8 cellular contexts compared by ENCODE assay signal in genomic region chrX:3519384-3519783, GRCh38.
DNase-seq lines count a peak whose midpoint lies in the region; ATAC-seq and TF ChIP-seq lines count a peak whose summit lies in the region.
"Not testable (repeated sequence)": the region's sequence is repeated elsewhere in the genome, so short reads cannot be mapped to it uniquely, and the experiment has no call there.

No MANE protein-coding gene starts in this region.

- in situ Hi-C loops in IMR-90 (cut with MboI; ENCODE audit: low sequenced_read_pairs): not testable (repeated sequence)

- not testable (repeated sequence) for H2AFZ ChIP-seq in ACC112 (ENCODE audit: low read length, unreplicated experiment); osteoblast (ENCODE audit: low read length)
- peak overlapping the region; percentile 67 for H2AFZ ChIP-seq in IMR-90 (replicated peaks; ENCODE audit: low read length, poor library complexity)

- H4K91ac ChIP-seq in IMR-90 (ENCODE audit: insufficient read depth, low read depth, low read length): peak overlapping the region; percentile 52

- not testable (repeated sequence) for H3K79me1 ChIP-seq in IMR-90 (ENCODE audit: low read depth in 1 of 2, low read length in 2 of 2)

- H3K79me2 ChIP-seq in ACC112 (ENCODE audit: control insufficient read depth, insufficient read depth, low read length, unreplicated experiment); osteoblast (ENCODE audit: insufficient read depth, low read length): not testable (repeated sequence)

- peak overlapping the region; percentile 50; the same call in 1 of the 2 replicates for H3K14ac ChIP-seq in IMR-90 (replicated peaks; ENCODE audit: low read depth, low read length)

- DNase-seq in IMR-90 (peak; percentile 68), adrenal gland (peak in 6 of 7 donors; percentile 11 to 44 (median 30)), cardiac fibroblast (ENCODE audit: low read depth in 2 of 2) (peak; percentile 40 to 62), fibroblast of the aortic adventitia (ENCODE audit: low read depth) (peak; percentile 67), osteoblast (ENCODE audit: insufficient read length, low spot score, missing footprints) (peak; percentile 1)
- DNase-seq in RWPE1 (ENCODE audit: low spot score): not testable (repeated sequence)

- peak overlapping the region; percentile 57 for H3K4me3 ChIP-seq in ACC112 (ENCODE audit: low read depth, low read length)
- not testable (repeated sequence) for H3K4me3 ChIP-seq in IMR-90 (ENCODE audit: insufficient read depth, low read depth, low read length); adrenal gland; cardiac fibroblast (replicated peaks in 1 of 2; ENCODE audit: low read depth in 2 of 2, low read length in 2 of 2); fibroblast of the aortic adventitia (ENCODE audit: low read depth, low read length)
- H3K4me3 ChIP-seq in osteoblast (ENCODE audit: insufficient read depth, low read length): peak overlapping the region; percentile 42

- WGBS in IMR-90 (ENCODE audit: extremely low coverage in 2 of 2, insufficient read length in 1 of 2), 2 experiments: 80% methylated on average over 1 of the region's 8 CpGs; no CpG with 5 or more reads in 1 of the 2 experiments
- 65 to 76% (median 71%) methylated on average over 3 to 8 of the region's 8 CpGs for WGBS in adrenal gland, 4 donors

- TF ChIP-seq CTCF in IMR-90 (conservative IDR thresholded peaks at IDR 0.05; ENCODE audit: low read depth, low read length); RWPE1 (conservative IDR thresholded peaks at IDR 0.05; ENCODE audit: low read depth); adrenal gland (IDR thresholded peaks at IDR 0.05); cardiac fibroblast (IDR thresholded peaks at IDR 0.05; ENCODE audit: low read depth, low read length); fibroblast of the aortic adventitia (IDR thresholded peaks at IDR 0.05; ENCODE audit: insufficient read depth, low read length); osteoblast (IDR thresholded peaks at IDR 0.05; ENCODE audit: extremely low read depth, low read depth, low read length): not testable (repeated sequence)

- H3K56ac ChIP-seq in IMR-90 (ENCODE audit: extremely low read depth, insufficient read depth, low read length): peak overlapping the region; percentile 59; the same call in 1 of the 2 replicates

- H3K27me3 ChIP-seq in ACC112 (ENCODE audit: insufficient read depth, low read length); IMR-90 (ENCODE audit: control insufficient read depth, insufficient read depth, low read length); adrenal gland; osteoblast (ENCODE audit: insufficient read depth, low read length): not testable (repeated sequence)

- not testable (repeated sequence) for H3K9me3 ChIP-seq in ES-I3 (ENCODE audit: control insufficient read depth, insufficient read depth, low read length); IMR-90 (ENCODE audit: control insufficient read depth, insufficient read depth, low read length); adrenal gland (replicated peaks in 1 of 3); osteoblast (ENCODE audit: low read depth, low read length)

- peak; percentile 18 for ATAC-seq in IMR-90 (ENCODE audit: low read depth)

- peak overlapping the region; percentile 84 for H3K27ac ChIP-seq in ACC112 (ENCODE audit: low read depth, low read length)
- peak overlapping the region; percentile 99 for H3K27ac ChIP-seq in IMR-90 (ENCODE audit: insufficient read depth, low read length)
- H3K27ac ChIP-seq in RWPE1: peak overlapping the region; percentile 21; the same call in 1 of the 2 replicates
- H3K27ac ChIP-seq in adrenal gland: peak overlapping the region in 1 of 5 donors; percentile 78
- peak overlapping the region; percentile 99 for H3K27ac ChIP-seq in osteoblast (ENCODE audit: low read depth, low read length)

- not testable (repeated sequence) for TF ChIP-seq RAD21 in IMR-90 (IDR thresholded peaks at IDR 0.05; ENCODE audit: low read length)

- intact Hi-C loops in IMR-90 (cut with micrococcal nuclease); adrenal gland (cut with DNase I): not testable (repeated sequence)

- dilution Hi-C loops in IMR-90 (cut with HindIII; ENCODE audit: low sequenced_read_pairs, unreplicated experiment): not testable (repeated sequence)

- H2BK120ac ChIP-seq in IMR-90 (ENCODE audit: low read depth, low read length): peak overlapping the region; percentile 77

- H3K4me1 ChIP-seq in ACC112 (ENCODE audit: control insufficient read depth, insufficient read depth, low read length, unreplicated experiment): peaks cover 27% of the 10 kb centered on the region
- not testable (repeated sequence) for H3K4me1 ChIP-seq in ES-I3 (ENCODE audit: insufficient read depth, low read length); IMR-90 (ENCODE audit: control insufficient read depth, insufficient read depth, low read length); adrenal gland (replicated peaks in 1 of 2)
- peaks cover 48% of the 10 kb centered on the region for H3K4me1 ChIP-seq in osteoblast (ENCODE audit: insufficient read depth, low read length)

- not testable (repeated sequence) for H3K36me3 ChIP-seq in ACC112 (ENCODE audit: insufficient read depth, low read length); ES-I3 (ENCODE audit: insufficient read depth, low read length); IMR-90 (ENCODE audit: control insufficient read depth, insufficient read depth, low read length); adrenal gland (replicated peaks in 1 of 2); osteoblast (ENCODE audit: insufficient read depth, low read length)

- peak overlapping the region; percentile 93 for H3K4ac ChIP-seq in IMR-90 (ENCODE audit: low read depth, low read length)

- peak overlapping the region; percentile 23; the same call in 1 of the 2 replicates for H4K5ac ChIP-seq in IMR-90 (ENCODE audit: low read depth, low read length)

- H3K18ac ChIP-seq in IMR-90 (ENCODE audit: low read depth, low read length): peak overlapping the region; percentile 89; the same call in 1 of the 2 replicates

- peak overlapping the region; percentile 50 for H2AK9ac ChIP-seq in IMR-90 (replicated peaks; ENCODE audit: low read depth, low read length, poor library complexity)

- not testable (repeated sequence) for H4K20me1 ChIP-seq in IMR-90 (ENCODE audit: insufficient read depth, low read length); osteoblast (ENCODE audit: insufficient read depth, low read length)

- H3K23ac ChIP-seq in IMR-90 (ENCODE audit: low read depth, low read length): not testable (repeated sequence)

- peak overlapping the region; percentile 93 for H2BK5ac ChIP-seq in IMR-90 (ENCODE audit: low read depth, low read length, poor library complexity, severe bottlenecking)

- POLR2A ChIA-PET in IMR-90 (lab: Charles Lee; ENCODE audit: unreplicated experiment); RWPE1 (lab: Yijun Ruan, JAX; ENCODE audit: low non-redundant PET): not testable (repeated sequence)

- BruUV-seq in IMR-90 (replicated peaks; lab: Mats Ljungman, UMichigan): not testable (repeated sequence)

- H2AK5ac ChIP-seq in IMR-90 (ENCODE audit: low read depth, low read length): peak overlapping the region; percentile 86

- H2BK20ac ChIP-seq in IMR-90 (ENCODE audit: low read depth, low read length): peak overlapping the region; percentile 72

- CTCF ChIA-PET in IMR-90 (lab: Yijun Ruan, JAX); RWPE1 (lab: Yijun Ruan, JAX): not testable (repeated sequence)

- peak overlapping the region; percentile 74 to 78; a peak in 3 of 4 replicates for H4K8ac ChIP-seq in IMR-90 (ENCODE audit: low read depth in 2 of 2, low read length in 2 of 2)

- H3K4me2 ChIP-seq in IMR-90 (ENCODE audit: low read depth, low read length) (peak overlapping the region; percentile 53; the same call in 1 of the 2 replicates), osteoblast (ENCODE audit: insufficient read depth, low read length) (peak overlapping the region; percentile 68)

- H2BK15ac ChIP-seq in IMR-90 (ENCODE audit: low read depth, low read length): peak overlapping the region; percentile 63; the same call in 1 of the 3 replicates

- peak overlapping the region; percentile 52; the same call in 1 of the 2 replicates for H3K9ac ChIP-seq in ES-I3 (ENCODE audit: low read depth, low read length)
- H3K9ac ChIP-seq in IMR-90 (ENCODE audit: low read depth, low read length): not testable (repeated sequence)

- not testable (repeated sequence) for TF ChIP-seq POLR2A in IMR-90 (IDR thresholded peaks at IDR 0.05; ENCODE audit: low read depth, low read length); adrenal gland (IDR thresholded peaks at IDR 0.05)

- H3K9me1 ChIP-seq in IMR-90 (ENCODE audit: insufficient read depth, low read length): not testable (repeated sequence)

TF ChIP-seq in IMR-90, 13 proteins besides CTCF, POLR2A, EP300 and RAD21:
- TF ChIP-seq CEBPB (IDR thresholded peaks at IDR 0.05; ENCODE audit: low read depth, low read length): 0 out of 2 replicates have a peak, but pooled peaks have one; percentile 1
